ENCODE assay signal across 11 cellular contexts in genomic region chr16:8818499-8819270, GRCh38. TPM values are rescaled to one million over a fixed set of nuclear protein-coding genes. Genes with fewer than 3 reads are reported as not detected.
DNase-seq lines count a peak whose midpoint lies in the region; ATAC-seq and TF ChIP-seq lines count a peak whose summit lies in the region.
"Had no signal": no experiment of that assay in that cellular context is flagged by ENCODE, and none has a peak within 500 bp of the region (broad histone marks: within the 10 kb centered on the region; RNA-seq: fewer than 3 reads in every experiment).

No MANE protein-coding gene starts in this region.

- no peak overlapping the region for H3K27ac ChIP-seq in gastrocnemius medialis
- H3K27ac ChIP-seq: thoracic aorta had no signal

- peaks cover 0 to 30% of the 10 kb centered on the region in 2 donors for H3K36me3 ChIP-seq in gastrocnemius medialis

- ATAC-seq in GM21737 (IDR thresholded peaks at IDR 0.05; ENCODE audit: unreplicated experiment): peak; percentile 77
- peak; percentile 81 for ATAC-seq in HG03439 (IDR thresholded peaks at IDR 0.05; ENCODE audit: unreplicated experiment)
- no peak for ATAC-seq in gastrocnemius medialis

- H3K4me3 Mint-ChIP-seq in activated CD4-positive, alpha-beta T cell treated with anti-CD3 and anti-CD28 coated beads, Interleukin-2, amount 10 ng/mL, durations not matched to agents 24 days and 14 days: no peak overlapping the region
- H3K4me3 Mint-ChIP-seq in osteocyte (ENCODE audit: unreplicated experiment): no peak overlapping the region

- TF ChIP-seq POLR2A in gastrocnemius medialis (IDR thresholded peaks at IDR 0.05): no peak

- no peak for DNase-seq in activated CD4-positive, alpha-beta T cell treated with anti-CD3 and anti-CD28 coated beads, Interleukin-2, amount 10 ng/mL, durations not matched to agents 24 days and 14 days
- no peak for DNase-seq in activated CD4-positive, alpha-beta T cell treated with anti-CD3 and anti-CD28 coated beads, Interleukin-2, amount 50 U/mL, for 4 hours
- DNase-seq in osteocyte (ENCODE audit: extremely low spot score, unreplicated experiment) (no peak), activated gamma-delta T cell treated with Interleukin-2 at 50 U/mL for 16 hours (no peak), HK-2 (ENCODE audit: unreplicated experiment) (no peak), gastrocnemius medialis (no peak)
- DNase-seq: dermis blood vessel endothelial cell, NCI-H510A treated with DMSO at 0.1 percent for 48 hours had no signal

- H3K9me3 ChIP-seq in gastrocnemius medialis: no peaks in the 10 kb centered on the region
- H3K9me3 ChIP-seq: thoracic aorta had no signal

- no peak for TF ChIP-seq CTCF in osteocyte (IDR thresholded peaks at IDR 0.05)
- TF ChIP-seq CTCF in gastrocnemius medialis (IDR thresholded peaks at IDR 0.05 in 4 of 5, conservative IDR thresholded peaks at IDR 0.05 in 1 of 5): no peak

- in situ Hi-C loops in gastrocnemius medialis (cut with MboI; ENCODE audit: low sequenced_read_pairs in 4 of 4): loop anchor here in 1 of 4 donors (25.0 kb wide), 1 partner anchor 156 kb away; the partner anchor contains the start of gene ABAT

- no peaks in the 10 kb centered on the region for H3K27me3 Mint-ChIP-seq in activated CD4-positive, alpha-beta T cell treated with anti-CD3 and anti-CD28 coated beads, Interleukin-2, amount 10 ng/mL, durations not matched to agents 24 days and 14 days
- H3K27me3 Mint-ChIP-seq in osteocyte (ENCODE audit: unreplicated experiment): no peaks in the 10 kb centered on the region

- peak overlapping the region; percentile 11 for H3K27ac Mint-ChIP-seq in activated CD4-positive, alpha-beta T cell treated with anti-CD3 and anti-CD28 coated beads, Interleukin-2, amount 10 ng/mL, durations not matched to agents 24 days and 14 days
- H3K27ac Mint-ChIP-seq in osteocyte (ENCODE audit: unreplicated experiment): peak overlapping the region; percentile 18

- H3K4me1 Mint-ChIP-seq in activated CD4-positive, alpha-beta T cell treated with anti-CD3 and anti-CD28 coated beads, Interleukin-2, amount 10 ng/mL, durations not matched to agents 24 days and 14 days: peaks cover 25% of the 10 kb centered on the region
- no peaks in the 10 kb centered on the region for H3K4me1 Mint-ChIP-seq in osteocyte (ENCODE audit: unreplicated experiment)

- H3K27me3 ChIP-seq in gastrocnemius medialis: no peaks in the 10 kb centered on the region

- no peaks in the 10 kb centered on the region for H3K4me1 ChIP-seq in gastrocnemius medialis

- intact Hi-C loops in activated CD4-positive, alpha-beta T cell treated with anti-CD3 and anti-CD28 coated beads, Interleukin-2, amount 10 ng/mL, durations not matched to agents 24 days and 14 days (cut with micrococcal nuclease): no loop called here
- intact Hi-C loops in gastrocnemius medialis (cut with DNase I; ENCODE audit: low total_unique reads): no loop called here

- no peaks in the 10 kb centered on the region for H3K9me3 Mint-ChIP-seq in activated CD4-positive, alpha-beta T cell treated with anti-CD3 and anti-CD28 coated beads, Interleukin-2, amount 10 ng/mL, durations not matched to agents 24 days and 14 days
- H3K9me3 Mint-ChIP-seq in osteocyte (ENCODE audit: unreplicated experiment): no peaks in the 10 kb centered on the region

- H3K36me3 Mint-ChIP-seq in activated CD4-positive, alpha-beta T cell treated with anti-CD3 and anti-CD28 coated beads, Interleukin-2, amount 10 ng/mL, durations not matched to agents 24 days and 14 days (ENCODE audit: low read depth): peaks cover 68% of the 10 kb centered on the region
- peaks cover 52% of the 10 kb centered on the region for H3K36me3 Mint-ChIP-seq in osteocyte (ENCODE audit: unreplicated experiment)

- H3K4me3 ChIP-seq in gastrocnemius medialis: no peak overlapping the region
- H3K4me3 ChIP-seq: thoracic aorta had no signal

RNA-seq across cellular contexts. Expression of gene PMM2, which starts 21.0 kb away (rescaled TPM):
- total RNA-seq in activated CD4-positive, alpha-beta T cell treated with anti-CD3 and anti-CD28 coated beads, Interleukin-2, amount 10 ng/mL, durations not matched to agents 24 days and 14 days: 74.1 and 74.9 TPM in 2 replicates
- total RNA-seq in osteocyte (42.9 and 45.3 TPM in 2 replicates), gastrocnemius medialis (10 to 100 TPM; 10.4 to 20.9 (median 16.6) TPM)

RNA-seq across cellular contexts. Expression of gene TMEM186, which starts 21.2 kb away (rescaled TPM):
- 19.3 and 20.4 TPM in 2 replicates for total RNA-seq in activated CD4-positive, alpha-beta T cell treated with anti-CD3 and anti-CD28 coated beads, Interleukin-2, amount 10 ng/mL, durations not matched to agents 24 days and 14 days
- total RNA-seq in osteocyte: 11.9 and 12.1 TPM in 2 replicates
- total RNA-seq in gastrocnemius medialis: 10 to 100 TPM; 10.2 to 16.9 (median 11.9) TPM

RNA-seq across cellular contexts. Expression of gene CARHSP1, which starts 50.1 kb away (rescaled TPM):
- 67.7 and 73.3 TPM in 2 replicates for total RNA-seq in activated CD4-positive, alpha-beta T cell treated with anti-CD3 and anti-CD28 coated beads, Interleukin-2, amount 10 ng/mL, durations not matched to agents 24 days and 14 days
- total RNA-seq in osteocyte: 69.6 and 70.2 TPM in 2 replicates
- 10 to 100 TPM; 12.4 to 22.3 (median 18.4) TPM for total RNA-seq in gastrocnemius medialis

Comparison
In these comparisons a context has a peak if more than half of its experiments do, and no peak if none do; other contexts are left out.
1. ATAC-seq: peak in GM21737 (single experiment) and HG03439 (single experiment); none in gastrocnemius medialis (0 of 2).